Comparison of ENCODE assay signal across 10 cellular contexts in the genomic region with DNA sequence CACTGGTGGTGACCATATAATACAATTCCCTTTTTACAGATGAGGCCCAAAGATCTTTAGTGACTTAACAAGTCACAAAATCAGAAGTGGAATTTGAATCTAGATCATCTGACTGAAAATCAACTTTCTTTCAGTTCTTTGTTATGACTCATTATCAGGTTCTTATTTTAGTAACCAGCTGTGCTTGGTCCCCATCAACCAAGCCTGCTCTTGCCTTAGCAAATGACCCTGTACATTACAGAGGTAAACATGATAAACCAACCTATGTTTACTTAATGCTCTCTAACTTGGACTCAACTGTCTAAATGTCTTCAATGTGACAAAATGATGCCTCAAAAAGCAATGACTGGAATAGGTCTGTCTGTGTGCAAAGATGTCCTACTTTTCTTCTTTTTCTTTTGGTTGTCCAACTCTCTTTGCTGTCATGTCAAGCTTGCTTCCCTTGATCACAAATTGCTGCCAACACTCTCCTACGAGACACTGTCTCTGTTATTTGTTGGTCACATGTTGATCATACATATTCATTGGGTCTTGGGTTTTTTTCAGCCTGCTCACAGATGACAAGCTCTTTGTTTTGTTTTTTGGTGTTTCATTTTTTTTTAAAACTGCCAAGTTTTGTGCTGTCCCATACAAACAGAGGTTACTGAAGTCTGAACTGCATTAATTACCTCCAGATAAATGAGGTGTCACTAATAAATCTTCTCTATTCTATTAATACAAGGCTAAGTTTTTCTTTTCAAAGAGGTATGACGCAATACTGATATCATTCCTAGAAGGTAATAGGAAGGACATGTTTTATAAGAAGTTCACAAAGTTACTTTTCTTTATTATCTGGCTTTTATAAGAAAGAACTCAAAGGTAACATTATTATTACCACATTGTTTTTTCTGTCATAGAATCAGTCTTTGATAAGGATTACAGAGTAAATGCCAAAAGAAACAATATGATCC.
DNase-seq lines count a peak whose midpoint lies in the region; ATAC-seq, FAIRE-seq and TF ChIP-seq lines count a peak whose summit lies in the region.
"Had no signal": no experiment of that assay in that cellular context is flagged by ENCODE, and none has a peak within 500 bp of the region (broad histone marks: within the 10 kb centered on the region; RNA-seq: fewer than 3 reads in every experiment).

No MANE protein-coding gene starts in this region.

- no TSS peak for BruUV-seq in K562 (replicated peaks; lab: Mats Ljungman, UMichigan)

- H2AFZ ChIP-seq in K562 (ENCODE audit: low read depth, low read length) (no peak overlapping the region), smooth muscle cell (ENCODE audit: low read depth) (no peak overlapping the region)

- H3K4me1 ChIP-seq in K562 (replicated peaks in 1 of 2; ENCODE audit: control insufficient read depth in 2 of 2, insufficient read depth in 2 of 2, low read length in 2 of 2) (no peaks in the 10 kb centered on the region), smooth muscle cell (ENCODE audit: low read depth) (no peaks in the 10 kb centered on the region)

- in situ Hi-C loops in K562 (cut with MboI) = no loop called here

- peaks cover 19% of the 10 kb centered on the region for H3K9me3 Mint-ChIP-seq in stimulated activated memory B cell treated with anti-CD40 and anti-IgM and Interleukin-4, amounts not matched to agents 10 μg/mL and 1 μg/mL and 100 μg/mL, for 72 hours

- H3K4me2 ChIP-seq in K562 (ENCODE audit: insufficient read depth, low read length) (no peak overlapping the region), smooth muscle cell (no peak overlapping the region)

- TF ChIP-seq CTCF in GM10248 (IDR thresholded peaks at IDR 0.05; ENCODE audit: control extremely low read depth, extremely low read depth, low read depth, missing control alignments) (no peak), K562 (IDR thresholded peaks at IDR 0.05 in 2 of 3, conservative IDR thresholded peaks at IDR 0.05 in 1 of 3; ENCODE audit: insufficient read depth in 2 of 3, low read depth in 1 of 3, low read length in 3 of 3) (no peak), smooth muscle cell (IDR thresholded peaks at IDR 0.05; ENCODE audit: borderline replicate concordance, insufficient read depth, poor library complexity, severe bottlenecking) (no peak)

- H3K4me3 ChIP-seq in K562 = no peak overlapping the region
- no peak overlapping the region for H3K4me3 ChIP-seq in smooth muscle cell

- H3K36me3 Mint-ChIP-seq in stimulated activated memory B cell treated with anti-CD40 and anti-IgM and Interleukin-4, amounts not matched to agents 10 μg/mL and 1 μg/mL and 100 μg/mL, for 72 hours = peaks cover 83% of the 10 kb centered on the region

- H3K36me3 ChIP-seq in K562 (ENCODE audit: control insufficient read depth, insufficient read depth, low read length) = peaks cover 18% of the 10 kb centered on the region; the same call in 2 of the 3 replicates
- H3K36me3 ChIP-seq in smooth muscle cell (ENCODE audit: low read depth) = peaks cover 30% of the 10 kb centered on the region

- no peak overlapping the region for H3K4me3 Mint-ChIP-seq in stimulated activated memory B cell treated with anti-CD40 and anti-IgM and Interleukin-4, amounts not matched to agents 10 μg/mL and 1 μg/mL and 100 μg/mL, for 72 hours
- H3K4me3 Mint-ChIP-seq: CD14-positive monocyte had no signal

- H3K9ac ChIP-seq in K562 (ENCODE audit: insufficient read depth in 1 of 2, low read depth in 2 of 2, low read length in 2 of 2) = no peak overlapping the region
- H3K9ac ChIP-seq in smooth muscle cell (ENCODE audit: low read depth) = no peak overlapping the region

- no peak for TF ChIP-seq RAD21 in K562 (CRISPR knock-in tag; conservative IDR thresholded peaks at IDR 0.05 in 1 of 2, IDR thresholded peaks at IDR 0.05 in 1 of 2)

- intact Hi-C loops in K562 (cut with micrococcal nuclease) = no loop called here

- H4K20me1 ChIP-seq in K562 (replicated peaks; ENCODE audit: control insufficient read depth, insufficient read depth, low read length) (no peaks in the 10 kb centered on the region), smooth muscle cell (ENCODE audit: low read depth) (no peaks in the 10 kb centered on the region)

- no peak for TF ChIP-seq EP300 in K562 (IDR thresholded peaks at IDR 0.05; ENCODE audit: low read length)

- H3K79me2 ChIP-seq in K562 (ENCODE audit: control insufficient read depth, insufficient read depth, low read length) (no peaks in the 10 kb centered on the region), smooth muscle cell (ENCODE audit: low read depth) (no peaks in the 10 kb centered on the region)

- no peaks in the 10 kb centered on the region for H3K4me1 Mint-ChIP-seq in stimulated activated memory B cell treated with anti-CD40 and anti-IgM and Interleukin-4, amounts not matched to agents 10 μg/mL and 1 μg/mL and 100 μg/mL, for 72 hours
- H3K4me1 Mint-ChIP-seq: CD14-positive monocyte had no signal

- H3K27ac ChIP-seq in K562 (ENCODE audit: extremely low read depth, low read depth, low read length) (no peak overlapping the region), smooth muscle cell (ENCODE audit: low read depth) (no peak overlapping the region)

- H3F3A ChIP-seq in smooth muscle cell (ENCODE audit: low read depth) = no peaks in the 10 kb centered on the region

- DNase-seq in GM10248 (ENCODE audit: extremely low spot score) = peak; percentile 32
- no peak for DNase-seq in K562 (ENCODE audit: extremely low read depth in 1 of 4, low spot score in 3 of 4)
- DNase-seq in NCI-H128 (lab: John Stamatoyannopoulos, UW; ENCODE audit: unreplicated experiment) = no peak
- DNase-seq in NOMO-1 (lab: John Stamatoyannopoulos, UW; ENCODE audit: unreplicated experiment in 2 of 2) = no peak
- no peak for DNase-seq in smooth muscle cell (lab: John Stamatoyannopoulos, UW; ENCODE audit: unreplicated experiment)
- DNase-seq: NK-92 treated with Interleukin-12 subunit alpha and Interleukin-12 subunit beta, amount 100 ng/mL, for 24 hours had no signal

- CTCF ChIA-PET in GM10248 (lab: Yijun Ruan, JAX) = no interaction called here
- CTCF ChIA-PET in K562 (lab: Yijun Ruan, JAX; ENCODE audit: low intra/inter-chr PET ratio) = no interaction called here

- no peak for TF ChIP-seq POLR2A in K562 (conservative IDR thresholded peaks at IDR 0.05)

- no peaks in the 10 kb centered on the region for H3K27me3 Mint-ChIP-seq in stimulated activated memory B cell treated with anti-CD40 and anti-IgM and Interleukin-4, amounts not matched to agents 10 μg/mL and 1 μg/mL and 100 μg/mL, for 72 hours

- POLR2A ChIA-PET in GM10248 (lab: Yijun Ruan, JAX) = no interaction called here
- POLR2A ChIA-PET in K562 (lab: Yijun Ruan, JAX) = no interaction called here

- no peaks in the 10 kb centered on the region for H3K9me1 ChIP-seq in K562 (ENCODE audit: control insufficient read depth, insufficient read depth, low read length)

- no peak overlapping the region for H3K27ac Mint-ChIP-seq in stimulated activated memory B cell treated with anti-CD40 and anti-IgM and Interleukin-4, amounts not matched to agents 10 μg/mL and 1 μg/mL and 100 μg/mL, for 72 hours
- H3K27ac Mint-ChIP-seq: CD14-positive monocyte had no signal

- no peak for FAIRE-seq in K562 (lab: Jason Lieb, UNC)

- H3K9me3 ChIP-seq in K562 (replicated peaks; ENCODE audit: control insufficient read depth, insufficient read depth, low read depth, low read length) (peaks cover 5% of the 10 kb centered on the region; the same call in 1 of the 2 replicates), smooth muscle cell (replicated peaks; ENCODE audit: low read depth) (no peaks in the 10 kb centered on the region)

- WGBS in K562 (ENCODE audit: insufficient coverage, low coverage, missing lambda C conversion rate) = 82% methylated on average over 2 of the region's 2 CpGs
- 98% methylated on average over 2 of the region's 2 CpGs for WGBS in smooth muscle cell (ENCODE audit: low lambda C conversion rate)

- H3K27me3 ChIP-seq in K562 (ENCODE audit: control insufficient read depth in 2 of 2, insufficient read depth in 2 of 2, low read length in 2 of 2) (no peaks in the 10 kb centered on the region), smooth muscle cell (ENCODE audit: low read depth) (no peaks in the 10 kb centered on the region)

- ATAC-seq in GM19351 (IDR thresholded peaks at IDR 0.05; ENCODE audit: unreplicated experiment) (peak; percentile 97), HG02973 (IDR thresholded peaks at IDR 0.05; ENCODE audit: unreplicated experiment) (peak; percentile 97), K562 (no peak)
- no peak for ATAC-seq in stimulated activated memory B cell treated with anti-CD40 and anti-IgM and Interleukin-4, amounts not matched to agents 10 μg/mL and 1 μg/mL and 100 μg/mL, for 72 hours

TF ChIP-seq in K562, 482 proteins besides CTCF, POLR2A, EP300 and RAD21:
- TF ChIP-seq RNF2 (IDR thresholded peaks at IDR 0.05) (no peak), ZNF347 (CRISPR knock-in tag; IDR thresholded peaks at IDR 0.05; ENCODE audit: low read depth) (no peak), CEBPB (tag; IDR thresholded peaks at IDR 0.05) (peak; percentile 94), RB1 (IDR thresholded peaks at IDR 0.05; ENCODE audit: low read depth) (no peak), CEBPG (CRISPR knock-in tag; IDR thresholded peaks at IDR 0.05) (no peak), CEBPG (tag; conservative IDR thresholded peaks at IDR 0.05 in 1 of 2, IDR thresholded peaks at IDR 0.05 in 1 of 2) (peak; percentile 75 to 97), SIRT6 (IDR thresholded peaks at IDR 0.05; ENCODE audit: low read depth, low read length) (no peak)
- TF ChIP-seq, protein P1, sequence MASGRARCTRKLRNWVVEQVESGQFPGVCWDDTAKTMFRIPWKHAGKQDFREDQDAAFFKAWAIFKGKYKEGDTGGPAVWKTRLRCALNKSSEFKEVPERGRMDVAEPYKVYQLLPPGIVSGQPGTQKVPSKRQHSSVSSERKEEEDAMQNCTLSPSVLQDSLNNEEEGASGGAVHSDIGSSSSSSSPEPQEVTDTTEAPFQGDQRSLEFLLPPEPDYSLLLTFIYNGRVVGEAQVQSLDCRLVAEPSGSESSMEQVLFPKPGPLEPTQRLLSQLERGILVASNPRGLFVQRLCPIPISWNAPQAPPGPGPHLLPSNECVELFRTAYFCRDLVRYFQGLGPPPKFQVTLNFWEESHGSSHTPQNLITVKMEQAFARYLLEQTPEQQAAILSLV (tag; IDR thresholded peaks at IDR 0.05) = 0 out of 2 replicates have a peak, but pooled peaks have one; percentile 38
- TF ChIP-seq, protein P2, sequence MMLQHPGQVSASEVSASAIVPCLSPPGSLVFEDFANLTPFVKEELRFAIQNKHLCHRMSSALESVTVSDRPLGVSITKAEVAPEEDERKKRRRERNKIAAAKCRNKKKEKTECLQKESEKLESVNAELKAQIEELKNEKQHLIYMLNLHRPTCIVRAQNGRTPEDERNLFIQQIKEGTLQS (IDR thresholded peaks at IDR 0.05) = peak; percentile 64
- TF ChIP-seq, protein P2 (CRISPR knock-in tag; conservative IDR thresholded peaks at IDR 0.05) = no peak

Comparison
In these comparisons a context has a peak if more than half of its experiments do, and no peak if none do; other contexts are left out.
1. ATAC-seq: peak in GM19351 (single experiment) and HG02973 (single experiment); none in K562 (single experiment) and stimulated activated memory B cell treated with anti-CD40 and anti-IgM and Interleukin-4, amounts not matched to agents 10 μg/mL and 1 μg/mL and 100 μg/mL, for 72 hours (single experiment).